In genomic region chr2:155815851-155816250, GRCh38 we compare ENCODE assay signal across 8 cellular contexts.
DNase-seq lines count a peak whose midpoint lies in the region; ATAC-seq and TF ChIP-seq lines count a peak whose summit lies in the region.

No MANE protein-coding gene starts in this region.

- no peak overlapping the region for H3K27ac ChIP-seq in C4-2B
- H3K27ac ChIP-seq in sigmoid colon = no peak overlapping the region

- H3K27me3 ChIP-seq in sigmoid colon = no peaks in the 10 kb centered on the region

- no peak for TF ChIP-seq EP300 in sigmoid colon (IDR thresholded peaks at IDR 0.05)

- ATAC-seq in GM18907 (IDR thresholded peaks at IDR 0.05; ENCODE audit: unreplicated experiment) = peak; percentile 93
- ATAC-seq in HG03025 (IDR thresholded peaks at IDR 0.05; ENCODE audit: low FRiP score, unreplicated experiment) = peak; percentile 91

- H3K9me3 ChIP-seq in sigmoid colon = peaks cover 0 to 3% (median 0%) of the 10 kb centered on the region in 4 donors

- intact Hi-C loops in sigmoid colon (cut with DNase I) = no loop called here

- TF ChIP-seq POLR2A in sigmoid colon (IDR thresholded peaks at IDR 0.05) = no peak

- TF ChIP-seq CTCF in C4-2B (conservative IDR thresholded peaks at IDR 0.05) = peak; percentile 65
- TF ChIP-seq CTCF in epithelial cell of esophagus (IDR thresholded peaks at IDR 0.05; ENCODE audit: insufficient read depth, low read depth, low read length, missing control alignments) = peak; percentile 61
- TF ChIP-seq CTCF in sigmoid colon (IDR thresholded peaks at IDR 0.05) = no peak

- peak; percentile 57 to 74 for DNase-seq in NCI-H524 (lab: John Stamatoyannopoulos, UW)
- DNase-seq in epithelial cell of esophagus (ENCODE audit: low read depth) = peak; percentile 68
- peak; percentile 60 for DNase-seq in superior temporal gyrus (ENCODE audit: extremely low spot score)
- DNase-seq in sigmoid colon = no peak
- DNase-seq in DMS114 treated with DMSO at 0.1 percent for 48 hours (lab: John Stamatoyannopoulos, UW; ENCODE audit: unreplicated experiment) = no peak

- H3K4me1 ChIP-seq in sigmoid colon = no peaks in the 10 kb centered on the region

- H3K36me3 ChIP-seq in sigmoid colon = no peaks in the 10 kb centered on the region

- H3K4me3 ChIP-seq in epithelial cell of esophagus (ENCODE audit: low read length) (no peak overlapping the region), sigmoid colon (no peak overlapping the region)

Comparison
In these comparisons a context has a peak if more than half of its experiments do, and no peak if none do; other contexts are left out.
1. CTCF ChIP-seq: peak in C4-2B (single experiment) and epithelial cell of esophagus (single experiment); none in sigmoid colon (0 of 4).
2. DNase-seq: peak in NCI-H524 (2 of 2), epithelial cell of esophagus (single experiment) and superior temporal gyrus (single experiment); none in sigmoid colon (single experiment) and DMS114 treated with DMSO at 0.1 percent for 48 hours (single experiment).